In genomic region chr6:156647440-156647839, GRCh38 we compare ENCODE assay signal across 19 cellular contexts.
DNase-seq lines count a peak whose midpoint lies in the region; ATAC-seq, FAIRE-seq and TF ChIP-seq lines count a peak whose summit lies in the region.
"Had no signal": no experiment of that assay in that cellular context is flagged by ENCODE, and none has a peak within 500 bp of the region (broad histone marks: within the 10 kb centered on the region; RNA-seq: fewer than 3 reads in every experiment).

No MANE protein-coding gene starts in this region.

- TF ChIP-seq EP300 in suprapubic skin (IDR thresholded peaks at IDR 0.05), result no peak

- H3K27ac Mint-ChIP-seq in activated T-cell treated with anti-CD3 and anti-CD28 coated beads, Interleukin-2, amount 50 U/mL, for 72 hours, result no peak overlapping the region
- no peak overlapping the region for H3K27ac Mint-ChIP-seq in activated T-cell treated with anti-CD3 and anti-CD28 coated beads, Interleukin-2, amount 50 U/mL, for 24 hours
- H3K27ac Mint-ChIP-seq in CD4-positive, alpha-beta memory T cell, result peak overlapping the region in 1 of 7 donors; percentile 19
- H3K27ac Mint-ChIP-seq in nephron, result peak overlapping the region; percentile 15 to 91 (median 20)

- no peak for DNase-seq in activated T-cell treated with anti-CD3 and anti-CD28 coated beads, Interleukin-2, amount 50 U/mL, for 72 hours
- DNase-seq in activated T-cell treated with anti-CD3 and anti-CD28 coated beads, Interleukin-2, amount 50 U/mL, for 24 hours, result no peak
- DNase-seq in CD4-positive, alpha-beta memory T cell, result no peak
- DNase-seq in OCI-LY7 (ENCODE audit: low spot score), result no peak
- DNase-seq in frontal cortex (ENCODE audit: low spot score in 2 of 2), result no peak
- DNase-seq in suprapubic skin (ENCODE audit: low spot score in 2 of 2), result no peak
- DNase-seq in G401 (ENCODE audit: low spot score), result no peak
- DNase-seq: C1 segment of cervical spinal cord, DMS53, GOT3, MV-4-11, NCI-H1417 treated with DMSO at 0.1 percent for 48 hours, NCI-H2029, NCI-H2171 treated with DMSO at 0.1 percent for 48 hours, NCI-H748 treated with DMSO at 0.1 percent for 48 hours, PC-9 had no signal

- in situ Hi-C loops in G401 (cut with HindIII; ENCODE audit: low sequenced_read_pairs), result no loop called here

- H3K36me3 Mint-ChIP-seq in activated T-cell treated with anti-CD3 and anti-CD28 coated beads, Interleukin-2, amount 50 U/mL, for 72 hours (ENCODE audit: insufficient read depth in 2 of 2), result no peaks in the 10 kb centered on the region
- H3K36me3 Mint-ChIP-seq in activated T-cell treated with anti-CD3 and anti-CD28 coated beads, Interleukin-2, amount 50 U/mL, for 24 hours (ENCODE audit: low read depth), result no peaks in the 10 kb centered on the region
- H3K36me3 Mint-ChIP-seq in CD4-positive, alpha-beta memory T cell, result no peaks in the 10 kb centered on the region
- no peaks in the 10 kb centered on the region for H3K36me3 Mint-ChIP-seq in nephron (ENCODE audit: low read depth)

- WGBS in suprapubic skin, result 41% methylated on average over 8 of the region's 8 CpGs

- H3K9me2 ChIP-seq in OCI-LY7 (ENCODE audit: insufficient read depth, low read length), result no peaks in the 10 kb centered on the region

- H2AFZ ChIP-seq in OCI-LY7 (ENCODE audit: low read length), result peak overlapping the region; percentile 51; the same call in 1 of the 2 replicates
- H2AFZ ChIP-seq: PC-9 had no signal

- H3K4me1 Mint-ChIP-seq in activated T-cell treated with anti-CD3 and anti-CD28 coated beads, Interleukin-2, amount 50 U/mL, for 72 hours (ENCODE audit: low read depth), result peaks cover 11% of the 10 kb centered on the region
- peaks cover 17% of the 10 kb centered on the region for H3K4me1 Mint-ChIP-seq in activated T-cell treated with anti-CD3 and anti-CD28 coated beads, Interleukin-2, amount 50 U/mL, for 24 hours (ENCODE audit: low read depth)
- peaks cover 8 to 13% (median 10%) of the 10 kb centered on the region in 4 donors for H3K4me1 Mint-ChIP-seq in CD4-positive, alpha-beta memory T cell
- H3K4me1 Mint-ChIP-seq in nephron, result peaks cover 24% of the 10 kb centered on the region

- no peaks in the 10 kb centered on the region for H3K9me3 Mint-ChIP-seq in activated T-cell treated with anti-CD3 and anti-CD28 coated beads, Interleukin-2, amount 50 U/mL, for 72 hours
- no peaks in the 10 kb centered on the region for H3K9me3 Mint-ChIP-seq in activated T-cell treated with anti-CD3 and anti-CD28 coated beads, Interleukin-2, amount 50 U/mL, for 24 hours
- H3K9me3 Mint-ChIP-seq in CD4-positive, alpha-beta memory T cell, result peaks cover 0 to 5% (median 0%) of the 10 kb centered on the region in 8 donors
- H3K9me3 Mint-ChIP-seq in nephron, result peaks cover under 1% of the 10 kb centered on the region

- H3K4me3 ChIP-seq in CD4-positive, alpha-beta memory T cell (ENCODE audit: low read length in 2 of 2), result no peak overlapping the region
- H3K4me3 ChIP-seq in OCI-LY7 (ENCODE audit: low read depth, low read length, poor library complexity, severe bottlenecking) (no peak overlapping the region), suprapubic skin (no peak overlapping the region)
- H3K4me3 ChIP-seq: A549, PC-9, SJSA1 had no signal

- POLR2A ChIA-PET in CD4-positive, alpha-beta memory T cell (lab: Charles Lee; ENCODE audit: partially characterized antibody), result no interaction called here
- POLR2A ChIA-PET in OCI-LY7 (lab: Charles Lee), result no interaction called here

- BruUV-seq in OCI-LY7 (replicated peaks; lab: Mats Ljungman, UMichigan), result no TSS peak

- no peaks in the 10 kb centered on the region for H3K79me2 ChIP-seq in OCI-LY7 (ENCODE audit: insufficient read depth, low read depth, low read length)

- peaks cover 41% of the 10 kb centered on the region for H3K27me3 Mint-ChIP-seq in activated T-cell treated with anti-CD3 and anti-CD28 coated beads, Interleukin-2, amount 50 U/mL, for 72 hours (ENCODE audit: low read depth)
- peaks cover 36% of the 10 kb centered on the region for H3K27me3 Mint-ChIP-seq in activated T-cell treated with anti-CD3 and anti-CD28 coated beads, Interleukin-2, amount 50 U/mL, for 24 hours
- H3K27me3 Mint-ChIP-seq in CD4-positive, alpha-beta memory T cell, result peaks cover 7 to 16% of the 10 kb centered on the region in 2 donors
- H3K27me3 Mint-ChIP-seq in nephron (ENCODE audit: low read depth), result peaks cover 15% of the 10 kb centered on the region

- TF ChIP-seq CTCF in OCI-LY7 (conservative IDR thresholded peaks at IDR 0.05; ENCODE audit: low read length) (no peak), nephron (IDR thresholded peaks at IDR 0.05; ENCODE audit: unreplicated experiment in 3 of 3) (no peak), suprapubic skin (IDR thresholded peaks at IDR 0.05) (no peak)

- no peak for ATAC-seq in activated T-cell treated with anti-CD3 and anti-CD28 coated beads, Interleukin-2, amount 50 U/mL, for 72 hours (replicated peaks in 1 of 2)
- ATAC-seq: A549 had no signal

- no peak for FAIRE-seq in frontal cortex (lab: Jason Lieb, UNC)
- FAIRE-seq: A549 had no signal

- CTCF ChIA-PET in CD4-positive, alpha-beta memory T cell (lab: Charles Lee; ENCODE audit: partially characterized antibody), result no interaction called here
- CTCF ChIA-PET in OCI-LY7 (lab: Charles Lee; ENCODE audit: unreplicated experiment), result no interaction called here

- intact Hi-C loops in CD4-positive, alpha-beta memory T cell (cut with micrococcal nuclease), result no loop called here
- intact Hi-C loops in OCI-LY7 (cut with micrococcal nuclease; ENCODE audit: unreplicated experiment), result no loop called here

- peaks cover 5% of the 10 kb centered on the region for H3K4me1 ChIP-seq in CD4-positive, alpha-beta memory T cell (ENCODE audit: insufficient read depth, low read length)
- H3K4me1 ChIP-seq in OCI-LY7 (ENCODE audit: insufficient read depth, low read length, poor library complexity, severe bottlenecking), result no peaks in the 10 kb centered on the region
- peaks cover 8% of the 10 kb centered on the region for H3K4me1 ChIP-seq in suprapubic skin
- H3K4me1 ChIP-seq: A549, SJSA1 had no signal

- H3K27ac ChIP-seq in CD4-positive, alpha-beta memory T cell (ENCODE audit: low read depth, low read length), result no peak overlapping the region
- no peak overlapping the region for H3K27ac ChIP-seq in OCI-LY7 (ENCODE audit: low read depth, low read length, poor library complexity, severe bottlenecking)
- no peak overlapping the region for H3K27ac ChIP-seq in suprapubic skin
- H3K27ac ChIP-seq: A549, PC-9, SJSA1 had no signal

- no peaks in the 10 kb centered on the region for H4K20me1 ChIP-seq in OCI-LY7 (ENCODE audit: insufficient read depth, low read length)

- H3K36me3 ChIP-seq in CD4-positive, alpha-beta memory T cell (ENCODE audit: insufficient read depth, low read length), result no peaks in the 10 kb centered on the region
- H3K36me3 ChIP-seq in OCI-LY7 (ENCODE audit: insufficient read depth, low read length) (no peaks in the 10 kb centered on the region), suprapubic skin (no peaks in the 10 kb centered on the region)
- H3K36me3 ChIP-seq: SJSA1 had no signal

- H3K4me3 Mint-ChIP-seq in activated T-cell treated with anti-CD3 and anti-CD28 coated beads, Interleukin-2, amount 50 U/mL, for 72 hours, result peak overlapping the region; percentile 44 to 54
- no peak overlapping the region for H3K4me3 Mint-ChIP-seq in activated T-cell treated with anti-CD3 and anti-CD28 coated beads, Interleukin-2, amount 50 U/mL, for 24 hours
- peak overlapping the region in 5 of 8 donors; percentile 10 to 69 (median 51) for H3K4me3 Mint-ChIP-seq in CD4-positive, alpha-beta memory T cell
- H3K4me3 Mint-ChIP-seq in nephron, result peak overlapping the region in 1 of 3 experiments; percentile 34

- H3K4me2 ChIP-seq in OCI-LY7 (ENCODE audit: low read length), result no peak overlapping the region
- H3K4me2 ChIP-seq: A549, PC-9 had no signal

- no peaks in the 10 kb centered on the region for H3K27me3 ChIP-seq in CD4-positive, alpha-beta memory T cell (ENCODE audit: insufficient read depth, low read length)
- no peaks in the 10 kb centered on the region for H3K27me3 ChIP-seq in suprapubic skin
- H3K27me3 ChIP-seq: SJSA1 had no signal

- H3K9me3 ChIP-seq in CD4-positive, alpha-beta memory T cell (ENCODE audit: control insufficient read depth in 1 of 2, low read length in 2 of 2), result no peaks in the 10 kb centered on the region
- H3K9me3 ChIP-seq in OCI-LY7 (ENCODE audit: low read length), result no peaks in the 10 kb centered on the region
- H3K9me3 ChIP-seq in suprapubic skin, result no peaks in the 10 kb centered on the region
- H3K9me3 ChIP-seq: A549 had no signal

- no peak for TF ChIP-seq POLR2A in suprapubic skin (IDR thresholded peaks at IDR 0.05)

Comparison
In these comparisons a context has a peak if more than half of its experiments do, and no peak if none do; other contexts are left out.
1. H3K27ac Mint-ChIP-seq: peak in nephron (3 of 3); none in activated T-cell treated with anti-CD3 and anti-CD28 coated beads, Interleukin-2, amount 50 U/mL, for 72 hours (single experiment) and activated T-cell treated with anti-CD3 and anti-CD28 coated beads, Interleukin-2, amount 50 U/mL, for 24 hours (single experiment).